Comparison of ENCODE assay signal across 11 cellular contexts in the genomic region with DNA sequence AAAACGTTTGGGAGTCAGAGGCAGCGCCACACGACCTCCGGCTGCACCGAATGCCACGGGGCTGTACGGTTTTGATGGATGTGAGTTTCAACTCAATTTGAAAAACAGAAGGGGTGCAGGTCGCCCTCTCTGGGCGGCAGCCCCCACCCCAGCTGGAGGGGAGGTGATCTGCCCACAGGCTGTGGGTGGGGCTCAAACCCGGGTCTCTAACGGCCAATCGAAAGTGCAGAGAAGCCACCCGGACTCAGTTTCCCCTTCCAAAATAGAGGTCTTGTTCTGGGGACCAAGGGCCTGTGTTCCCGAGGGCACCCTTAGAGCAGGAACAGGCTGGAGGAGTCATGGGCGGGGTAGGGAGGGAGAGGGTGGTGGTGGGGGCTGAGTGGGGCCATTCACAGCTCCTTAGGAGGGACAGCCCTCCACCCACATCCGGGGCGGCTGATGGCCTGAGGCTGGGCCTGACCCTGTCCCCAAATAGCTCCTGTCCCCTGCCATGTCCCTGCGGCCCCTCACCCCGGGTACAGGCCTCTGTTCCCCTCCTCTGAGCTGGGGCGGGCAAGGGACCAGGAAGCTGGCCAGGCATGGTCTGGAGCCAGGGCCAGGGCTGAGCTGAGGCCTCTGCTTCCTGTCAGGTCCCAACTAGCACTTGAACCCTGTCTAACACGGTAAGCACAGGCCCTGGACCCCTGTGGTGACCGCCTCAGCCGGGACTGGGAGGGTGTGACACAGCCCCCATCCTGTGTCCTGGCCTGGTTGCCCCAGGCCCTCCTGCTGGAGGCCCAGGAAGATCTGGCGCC. TPM values are rescaled to one million over a fixed set of nuclear protein-coding genes. Genes with fewer than 3 reads are reported as not detected.
DNase-seq lines count a peak whose midpoint lies in the region; ATAC-seq and TF ChIP-seq lines count a peak whose summit lies in the region.
"Had no signal": no experiment of that assay in that cellular context is flagged by ENCODE, and none has a peak within 500 bp of the region (broad histone marks: within the 10 kb centered on the region; RNA-seq: fewer than 3 reads in every experiment).

No MANE protein-coding gene starts in this region.

- no peaks in the 10 kb centered on the region for H3K9me3 Mint-ChIP-seq in Caco-2 (ENCODE audit: unreplicated experiment)
- H3K9me3 Mint-ChIP-seq in osteocyte (ENCODE audit: unreplicated experiment), result no peaks in the 10 kb centered on the region

- ATAC-seq in HG03354 (IDR thresholded peaks at IDR 0.05; ENCODE audit: poor library complexity, severe bottlenecking, unreplicated experiment) (no peak), omental fat pad (ENCODE audit: low FRiP score) (no peak), GM18520 (IDR thresholded peaks at IDR 0.05; ENCODE audit: unreplicated experiment) (no peak)

- no peak for TF ChIP-seq POLR2A in adrenal gland (IDR thresholded peaks at IDR 0.05)

- H3K9me3 ChIP-seq in Caco-2 (no peaks in the 10 kb centered on the region), SJSA1 (replicated peaks) (no peaks in the 10 kb centered on the region), left ventricle myocardium inferior (replicated peaks) (no peaks in the 10 kb centered on the region), adrenal gland (replicated peaks in 1 of 3) (no peaks in the 10 kb centered on the region)

- no TSS peak for BruUV-seq in Caco-2 (replicated peaks; lab: Mats Ljungman, UMichigan)

- DNase-seq in Caco-2 (no peak), SJSA1 (ENCODE audit: low read depth in 1 of 2, low spot score in 2 of 2) (peak; percentile 73 to 76), left ventricle myocardium inferior (no peak), osteocyte (ENCODE audit: extremely low spot score, unreplicated experiment) (no peak), omental fat pad (ENCODE audit: low spot score) (no peak), adrenal gland (no peak)
- DNase-seq: effector CD8-positive, alpha-beta T cell; MV-4-11; NCI-H2227 treated with DMSO at 0.1 percent for 48 hours had no signal

- peaks cover 6% of the 10 kb centered on the region for H3K36me3 Mint-ChIP-seq in Caco-2 (ENCODE audit: insufficient read depth, unreplicated experiment)
- no peaks in the 10 kb centered on the region for H3K36me3 Mint-ChIP-seq in osteocyte (ENCODE audit: unreplicated experiment)

- no peaks in the 10 kb centered on the region for H3K27me3 ChIP-seq in Caco-2 (replicated peaks; ENCODE audit: control insufficient read depth, insufficient read depth, low read length)
- no peaks in the 10 kb centered on the region for H3K27me3 ChIP-seq in SJSA1 (replicated peaks)
- H3K27me3 ChIP-seq in left ventricle myocardium inferior (ENCODE audit: low read depth), result no peaks in the 10 kb centered on the region
- no peaks in the 10 kb centered on the region for H3K27me3 ChIP-seq in adrenal gland

- H3K4me1 Mint-ChIP-seq in Caco-2 (ENCODE audit: low read depth, unreplicated experiment) (peaks cover 29% of the 10 kb centered on the region), osteocyte (ENCODE audit: unreplicated experiment) (peaks cover 79% of the 10 kb centered on the region)

- peak overlapping the region; percentile 84 for H3K27ac Mint-ChIP-seq in Caco-2 (ENCODE audit: unreplicated experiment)
- peak overlapping the region; percentile 74 for H3K27ac Mint-ChIP-seq in osteocyte (ENCODE audit: unreplicated experiment)

- 60 to 67% (median 63%) methylated on average over 13 to 24 of the region's 24 CpGs for WGBS in adrenal gland, 4 donors

- no peak for TF ChIP-seq CTCF in Caco-2 (IDR thresholded peaks at IDR 0.05; ENCODE audit: insufficient read depth in 1 of 2, low read depth in 1 of 2, low read length in 1 of 2, severe bottlenecking in 1 of 2, unreplicated experiment in 1 of 2)
- TF ChIP-seq CTCF in left ventricle myocardium inferior (IDR thresholded peaks at IDR 0.05; ENCODE audit: borderline replicate concordance), result no peak
- TF ChIP-seq CTCF in osteocyte (IDR thresholded peaks at IDR 0.05), result no peak
- TF ChIP-seq CTCF in omental fat pad (IDR thresholded peaks at IDR 0.05), result no peak
- TF ChIP-seq CTCF in adrenal gland (IDR thresholded peaks at IDR 0.05), result no peak

- H3K4me1 ChIP-seq in Caco-2 (peaks cover 58% of the 10 kb centered on the region), SJSA1 (replicated peaks) (peaks cover 86% of the 10 kb centered on the region), left ventricle myocardium inferior (peaks cover 100% of the 10 kb centered on the region), adrenal gland (replicated peaks in 1 of 2) (peaks cover 12 to 49% of the 10 kb centered on the region in 2 donors)

- H3K4me3 ChIP-seq in Caco-2 (ENCODE audit: low read depth, low read length) (no peak overlapping the region), SJSA1 (peak overlapping the region; percentile 55), left ventricle myocardium inferior (no peak overlapping the region), adrenal gland (no peak overlapping the region)

- H3K27ac ChIP-seq in SJSA1, result peak overlapping the region; percentile 71
- H3K27ac ChIP-seq in left ventricle myocardium inferior (replicated peaks), result peak overlapping the region; percentile 63
- H3K27ac ChIP-seq in adrenal gland, result peak overlapping the region in 2 of 5 donors; percentile 44 to 79

- intact Hi-C loops in Caco-2 (cut with micrococcal nuclease; ENCODE audit: unreplicated experiment), result no loop called here
- intact Hi-C loops in left ventricle myocardium inferior (cut with micrococcal nuclease), result no loop called here
- intact Hi-C loops in adrenal gland (cut with DNase I), result no loop called here

- POLR2A ChIA-PET in Caco-2 (lab: Charles Lee), result no interaction called here

- H3K36me3 ChIP-seq in Caco-2 (ENCODE audit: control insufficient read depth, insufficient read depth, low read length), result no peaks in the 10 kb centered on the region
- peaks cover 74% of the 10 kb centered on the region for H3K36me3 ChIP-seq in SJSA1
- no peaks in the 10 kb centered on the region for H3K36me3 ChIP-seq in left ventricle myocardium inferior
- H3K36me3 ChIP-seq in adrenal gland (replicated peaks in 1 of 2), result no peaks in the 10 kb centered on the region

- CTCF ChIA-PET in Caco-2 (lab: Charles Lee), result no interaction called here

- H3K27me3 Mint-ChIP-seq in Caco-2 (ENCODE audit: insufficient read depth, unreplicated experiment), result no peaks in the 10 kb centered on the region
- no peaks in the 10 kb centered on the region for H3K27me3 Mint-ChIP-seq in osteocyte (ENCODE audit: unreplicated experiment)

- H3K4me3 Mint-ChIP-seq in Caco-2 (ENCODE audit: unreplicated experiment) (no peak overlapping the region), osteocyte (ENCODE audit: unreplicated experiment) (no peak overlapping the region)

RNA-seq across cellular contexts. Expression of a gene that starts 22.6 kb away (rescaled TPM):
- total RNA-seq in Caco-2 (2022) (5.5 and 6.3 TPM in 2 replicates), left ventricle myocardium inferior (17.6 TPM), osteocyte (44.9 and 53.6 TPM in 2 replicates), omental fat pad (10 to 100 TPM; 10.4 to 61.8 (median 55.1) TPM), adrenal gland (10 to 100 TPM; 18.1 to 31.5 (median 25.7) TPM)
- total RNA-seq in SJSA1 (2014; rRNA removed; shearing (Covaris generic)), result 6.0 and 8.0 TPM in 2 replicates
- polyA plus RNA-seq in adrenal gland, result 10 to 100 TPM in 1 of 3 donors, 1 to 10 TPM in 1, under 1 TPM in 1; 0.81 to 21.2 (median 6.2) TPM

Comparison
In these comparisons a context has a peak if more than half of its experiments do, and no peak if none do; other contexts are left out.
1. DNase-seq: peak in SJSA1 (2 of 2); none in Caco-2 (0 of 2), left ventricle myocardium inferior (single experiment), osteocyte (single experiment), omental fat pad (single experiment) and adrenal gland (0 of 7).